ENCODE assay signal across 11 cellular contexts in the genomic region with DNA sequence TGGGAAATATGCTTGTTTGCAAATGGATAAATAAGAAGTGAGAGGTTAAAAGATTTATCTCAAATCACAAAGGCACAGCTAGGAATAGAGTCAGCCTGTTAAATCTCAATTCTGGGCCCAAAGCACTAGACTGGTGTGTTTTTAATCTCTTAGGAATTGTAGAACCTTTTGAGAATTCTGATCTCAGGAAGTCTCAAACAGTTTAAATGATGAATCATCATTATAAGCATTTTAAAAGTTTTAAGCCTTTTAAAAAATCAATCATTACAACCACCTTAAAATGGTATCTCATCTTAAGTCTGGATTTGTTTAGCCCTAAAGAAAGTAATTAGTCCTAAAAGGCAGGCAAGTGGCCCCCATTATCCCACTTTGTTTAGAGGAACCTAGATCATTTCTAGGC. TPM values are rescaled to one million over a fixed set of nuclear protein-coding genes. Genes with fewer than 3 reads are reported as not detected.
"Had no signal": no experiment of that assay in that cellular context is flagged by ENCODE, and none has a peak within 500 bp of the region (broad histone marks: within the 10 kb centered on the region; RNA-seq: fewer than 3 reads in every experiment).

No MANE protein-coding gene starts in this region.

- DNase-seq: GM23248, GOT3, H7, HFFc6, KG1 had no signal

- ATAC-seq: HCT116 had no signal

- H3K4me3 ChIP-seq: GM23248, HAP-1 had no signal

- H2AFZ ChIP-seq: GM23248 had no signal

- H3K9ac ChIP-seq: GM23248 had no signal

- H3K4me1 Mint-ChIP-seq: IgD-negative memory B cell had no signal

- H3K27ac ChIP-seq: GM23248, HL-60 had no signal

- H3K36me3 ChIP-seq: HAP-1 had no signal

- H3K27ac Mint-ChIP-seq: HFFc6, IgD-negative memory B cell had no signal

- H3K9me3 Mint-ChIP-seq: HFFc6 had no signal

- H3K4me1 ChIP-seq: HAP-1 had no signal

- H3K9me3 ChIP-seq: HAP-1 had no signal

- H3K4me3 Mint-ChIP-seq: HFFc6, IgD-negative memory B cell had no signal

RNA-seq across cellular contexts. Expression of gene DGKK, which starts 17.8 kb away (rescaled TPM):
- total RNA-seq: GM23248, H4, HFFc6, HT1080 had no signal
- polyA plus RNA-seq: GM23248 had no signal
